In genomic region chr17:65783845-65784334, GRCh38 we compare ENCODE assay signal across 11 cellular contexts.
A peak's percentile ranks its signal among the peaks of the same experiment; 100 is the strongest.
DNase-seq lines count a peak whose midpoint lies in the region; ATAC-seq lines count a peak whose summit lies in the region.
"Had no signal": no experiment of that assay in that cellular context is flagged by ENCODE, and none has a peak within 500 bp of the region (broad histone marks: within the 10 kb centered on the region; RNA-seq: fewer than 3 reads in every experiment).

No MANE protein-coding gene starts in this region.

- peaks cover 0 to 4% of the 10 kb centered on the region in 2 donors for H3K9me3 Mint-ChIP-seq in activated naive CD4-positive, alpha-beta T cell treated with anti-CD3 and anti-CD28 coated beads, Interleukin-2, amount 50 U/mL, for 72 hours

- no peak overlapping the region for H3K27ac Mint-ChIP-seq in activated naive CD4-positive, alpha-beta T cell treated with anti-CD3 and anti-CD28 coated beads, Interleukin-2, amount 50 U/mL, for 72 hours

- ATAC-seq in GM21381 (IDR thresholded peaks at IDR 0.05; ENCODE audit: unreplicated experiment) = no peak
- no peak for ATAC-seq in activated naive CD4-positive, alpha-beta T cell treated with anti-CD3 and anti-CD28 coated beads, Interleukin-2, amount 50 U/mL, for 72 hours

- H3K27ac ChIP-seq in mucosa of rectum (ENCODE audit: low read depth in 2 of 2, low read length in 2 of 2) = peak overlapping the region; percentile 11 to 48
- H3K27ac ChIP-seq: WERI-Rb-1 had no signal

- peak; percentile 49 for DNase-seq in AG08395 (ENCODE audit: low spot score)
- peak; percentile 89 for DNase-seq in M059J (ENCODE audit: low read depth)
- DNase-seq in dedifferentiated amniotic fluid mesenchymal stem cell (ENCODE audit: extremely low spot score) = peak; percentile 64
- DNase-seq in midbrain (lab: John Stamatoyannopoulos, UW) = no peak
- DNase-seq in NCI-H187 treated with DMSO at 0.1 percent for 48 hours (lab: John Stamatoyannopoulos, UW) = no peak
- DNase-seq in activated naive CD4-positive, alpha-beta T cell treated with anti-CD3 and anti-CD28 coated beads, Interleukin-2, amount 50 U/mL, for 72 hours (ENCODE audit: low spot score in 2 of 2) = no peak
- DNase-seq: caudate nucleus, NCI-H510A, WERI-Rb-1 had no signal

- H3K9ac ChIP-seq in mucosa of rectum (ENCODE audit: low read depth in 1 of 2, low read length in 2 of 2) = no peak overlapping the region

- peaks cover 0 to 6% of the 10 kb centered on the region in 2 donors for H3K4me1 ChIP-seq in mucosa of rectum (ENCODE audit: control insufficient read depth in 2 of 2, insufficient read depth in 2 of 2, low read length in 2 of 2)

- peak overlapping the region; percentile 20 to 55 for H3K4me3 ChIP-seq in mucosa of rectum (ENCODE audit: low read length in 2 of 2)

- H3K9me3 ChIP-seq in mucosa of rectum (ENCODE audit: control insufficient read depth in 2 of 2, low read length in 2 of 2) = no peaks in the 10 kb centered on the region

- no peaks in the 10 kb centered on the region for H3K36me3 ChIP-seq in mucosa of rectum (ENCODE audit: control insufficient read depth in 2 of 2, insufficient read depth in 2 of 2, low read length in 2 of 2)
- H3K36me3 ChIP-seq: WERI-Rb-1 had no signal

- no peaks in the 10 kb centered on the region for H3K36me3 Mint-ChIP-seq in activated naive CD4-positive, alpha-beta T cell treated with anti-CD3 and anti-CD28 coated beads, Interleukin-2, amount 50 U/mL, for 72 hours

- H3K27me3 ChIP-seq in mucosa of rectum (ENCODE audit: control insufficient read depth in 2 of 2, insufficient read depth in 2 of 2, low read length in 2 of 2) = no peaks in the 10 kb centered on the region

Comparison
In these comparisons a context has a peak if more than half of its experiments do, and no peak if none do; other contexts are left out.
1. DNase-seq: peak in AG08395 (single experiment), M059J (single experiment) and dedifferentiated amniotic fluid mesenchymal stem cell (single experiment); none in midbrain (single experiment), NCI-H187 treated with DMSO at 0.1 percent for 48 hours (single experiment) and activated naive CD4-positive, alpha-beta T cell treated with anti-CD3 and anti-CD28 coated beads, Interleukin-2, amount 50 U/mL, for 72 hours (0 of 2).